Comparison of ENCODE assay signal across 29 cellular contexts in genomic region chrX:9688833-9689232, GRCh38.
"Had no signal": no experiment of that assay in that cellular context is flagged by ENCODE, and none has a peak within 500 bp of the region (broad histone marks: within the 10 kb centered on the region; RNA-seq: fewer than 3 reads in every experiment).

No MANE protein-coding gene starts in this region.

- H3K27me3 Mint-ChIP-seq: activated CD4-positive, alpha-beta memory T cell treated with anti-CD3 and anti-CD28 coated beads, Interleukin-2, amount 10 ng/mL, durations not matched to agents 7 days and 5 days; activated CD4-positive, alpha-beta T cell treated with anti-CD3 and anti-CD28 coated beads, Interleukin-2, amount 10 ng/mL, durations not matched to agents 7 days and 5 days; activated naive CD4-positive, alpha-beta T cell treated with anti-CD3 and anti-CD28 coated beads, Interleukin-2, amount 10 ng/mL, durations not matched to agents 7 days and 5 days; activated naive CD8-positive, alpha-beta T cell treated with anti-CD3 and anti-CD28 coated beads, Interleukin-2, amount 10 ng/mL, durations not matched to agents 7 days and 5 days; activated T-cell treated with anti-CD3 and anti-CD28 coated beads, Interleukin-2, amount 50 U/mL, for 24 hours had no signal

- ATAC-seq: activated naive CD4-positive, alpha-beta T cell treated with anti-CD3 and anti-CD28 coated beads, Interleukin-2, amount 50 U/mL, for 72 hours; activated T-cell treated with anti-CD3 and anti-CD28 coated beads, Interleukin-2, amount 50 U/mL, for 72 hours; gastroesophageal sphincter had no signal

- H3K27ac ChIP-seq: brain microvascular endothelial cell, epithelial cell of prostate, esophagus squamous epithelium, gastroesophageal sphincter had no signal

- H3K4me3 ChIP-seq: esophagus squamous epithelium, gastroesophageal sphincter had no signal

- H3K9me3 Mint-ChIP-seq: activated CD4-positive, alpha-beta memory T cell treated with anti-CD3 and anti-CD28 coated beads, Interleukin-2, amount 10 ng/mL, durations not matched to agents 7 days and 5 days; activated CD4-positive, alpha-beta T cell treated with anti-CD3 and anti-CD28 coated beads, Interleukin-2, amount 10 ng/mL, durations not matched to agents 7 days and 5 days; activated naive CD4-positive, alpha-beta T cell treated with anti-CD3 and anti-CD28 coated beads, Interleukin-2, amount 10 ng/mL, durations not matched to agents 7 days and 5 days; activated naive CD4-positive, alpha-beta T cell treated with anti-CD3 and anti-CD28 coated beads, Interleukin-2, amount 50 U/mL, for 72 hours; activated naive CD8-positive, alpha-beta T cell treated with anti-CD3 and anti-CD28 coated beads, Interleukin-2, amount 10 ng/mL, durations not matched to agents 7 days and 5 days; activated T-cell treated with anti-CD3 and anti-CD28 coated beads, Interleukin-2, amount 50 U/mL, for 24 hours; activated T-cell treated with anti-CD3 and anti-CD28 coated beads, Interleukin-2, amount 50 U/mL, for 72 hours had no signal

- H3K4me1 ChIP-seq: esophagus squamous epithelium, gastroesophageal sphincter had no signal

- FAIRE-seq: astrocyte, colon, endometrium, endothelial cell of umbilical vein had no signal

- H3K9me3 ChIP-seq: esophagus squamous epithelium, gastroesophageal sphincter had no signal

- H3K27me3 ChIP-seq: brain microvascular endothelial cell, esophagus squamous epithelium, gastroesophageal sphincter had no signal

- H3K4me3 Mint-ChIP-seq: activated CD4-positive, alpha-beta memory T cell treated with anti-CD3 and anti-CD28 coated beads, Interleukin-2, amount 10 ng/mL, durations not matched to agents 7 days and 5 days; activated CD4-positive, alpha-beta T cell treated with anti-CD3 and anti-CD28 coated beads, Interleukin-2, amount 10 ng/mL, durations not matched to agents 7 days and 5 days; activated naive CD4-positive, alpha-beta T cell treated with anti-CD3 and anti-CD28 coated beads, Interleukin-2, amount 10 ng/mL, durations not matched to agents 7 days and 5 days; activated naive CD8-positive, alpha-beta T cell treated with anti-CD3 and anti-CD28 coated beads, Interleukin-2, amount 10 ng/mL, durations not matched to agents 7 days and 5 days; activated T-cell treated with anti-CD3 and anti-CD28 coated beads, Interleukin-2, amount 50 U/mL, for 24 hours; activated T-cell treated with anti-CD3 and anti-CD28 coated beads, Interleukin-2, amount 50 U/mL, for 72 hours had no signal

- H3K27ac Mint-ChIP-seq: activated CD4-positive, alpha-beta memory T cell treated with anti-CD3 and anti-CD28 coated beads, Interleukin-2, amount 10 ng/mL, durations not matched to agents 7 days and 5 days; activated CD4-positive, alpha-beta T cell treated with anti-CD3 and anti-CD28 coated beads, Interleukin-2, amount 10 ng/mL, durations not matched to agents 7 days and 5 days; activated naive CD4-positive, alpha-beta T cell treated with anti-CD3 and anti-CD28 coated beads, Interleukin-2, amount 10 ng/mL, durations not matched to agents 7 days and 5 days; activated naive CD8-positive, alpha-beta T cell treated with anti-CD3 and anti-CD28 coated beads, Interleukin-2, amount 10 ng/mL, durations not matched to agents 7 days and 5 days; activated T-cell treated with anti-CD3 and anti-CD28 coated beads, Interleukin-2, amount 50 U/mL, for 24 hours; activated T-cell treated with anti-CD3 and anti-CD28 coated beads, Interleukin-2, amount 50 U/mL, for 72 hours had no signal

- DNase-seq: activated CD4-positive, alpha-beta memory T cell treated with anti-CD3 and anti-CD28 coated beads, Interleukin-2, amount 10 ng/mL, durations not matched to agents 7 days and 5 days; activated CD4-positive, alpha-beta T cell treated with anti-CD3 and anti-CD28 coated beads for 1 hour; activated CD4-positive, alpha-beta T cell treated with anti-CD3 and anti-CD28 coated beads for 4 hours; activated CD4-positive, alpha-beta T cell treated with anti-CD3 and anti-CD28 coated beads, Interleukin-2, amount 10 ng/mL, durations not matched to agents 7 days and 5 days; activated CD4-positive, alpha-beta T cell treated with anti-CD3 and anti-CD28 coated beads, Interleukin-2, amount 50 U/mL, for 4 hours; activated CD8-positive, alpha-beta memory T cell treated with anti-CD3 and anti-CD28 coated beads, Interleukin-2, amount 50 U/mL, for 48 hours; activated gamma-delta T cell; activated naive CD4-positive, alpha-beta T cell; activated naive CD4-positive, alpha-beta T cell treated with anti-CD3 and anti-CD28 coated beads, Interleukin-2, amount 10 ng/mL, durations not matched to agents 7 days and 5 days; activated naive CD8-positive, alpha-beta T cell treated with anti-CD3 and anti-CD28 coated beads, Interleukin-2, amount 10 ng/mL, durations not matched to agents 7 days and 5 days; activated T-cell treated with anti-CD3 and anti-CD28 coated beads for 4 hours; activated T-cell treated with anti-CD3 and anti-CD28 coated beads, Interleukin-2, amount 50 U/mL, for 24 hours; activated T-cell treated with anti-CD3 and anti-CD28 coated beads, Interleukin-2, amount 50 U/mL, for 72 hours; anterior cingulate cortex; brain microvascular endothelial cell; caudate nucleus; effector CD8-positive, alpha-beta T cell; esophagus squamous epithelium; foreskin melanocyte; head of caudate nucleus; T-helper 1 cell; T-helper 2 cell had no signal
